In genomic region chr6:125670586-125670985, GRCh38 we compare ENCODE assay signal across 1 cellular context.
TF ChIP-seq lines count a peak whose summit lies in the region.

No MANE protein-coding gene starts in this region.

TF ChIP-seq in H1, 55 proteins besides CTCF, POLR2A, EP300 and RAD21 (continued from another document):
- TF ChIP-seq TBP (IDR thresholded peaks at IDR 0.05; ENCODE audit: low read depth, low read length), result no peak
- no peak for TF ChIP-seq GTF2F1 (IDR thresholded peaks at IDR 0.05; ENCODE audit: borderline replicate concordance, low read depth, low read length)
TF ChIP-seq in H1: peak in this region for 2.
